9 cellular contexts compared by ENCODE assay signal in the genomic region with DNA sequence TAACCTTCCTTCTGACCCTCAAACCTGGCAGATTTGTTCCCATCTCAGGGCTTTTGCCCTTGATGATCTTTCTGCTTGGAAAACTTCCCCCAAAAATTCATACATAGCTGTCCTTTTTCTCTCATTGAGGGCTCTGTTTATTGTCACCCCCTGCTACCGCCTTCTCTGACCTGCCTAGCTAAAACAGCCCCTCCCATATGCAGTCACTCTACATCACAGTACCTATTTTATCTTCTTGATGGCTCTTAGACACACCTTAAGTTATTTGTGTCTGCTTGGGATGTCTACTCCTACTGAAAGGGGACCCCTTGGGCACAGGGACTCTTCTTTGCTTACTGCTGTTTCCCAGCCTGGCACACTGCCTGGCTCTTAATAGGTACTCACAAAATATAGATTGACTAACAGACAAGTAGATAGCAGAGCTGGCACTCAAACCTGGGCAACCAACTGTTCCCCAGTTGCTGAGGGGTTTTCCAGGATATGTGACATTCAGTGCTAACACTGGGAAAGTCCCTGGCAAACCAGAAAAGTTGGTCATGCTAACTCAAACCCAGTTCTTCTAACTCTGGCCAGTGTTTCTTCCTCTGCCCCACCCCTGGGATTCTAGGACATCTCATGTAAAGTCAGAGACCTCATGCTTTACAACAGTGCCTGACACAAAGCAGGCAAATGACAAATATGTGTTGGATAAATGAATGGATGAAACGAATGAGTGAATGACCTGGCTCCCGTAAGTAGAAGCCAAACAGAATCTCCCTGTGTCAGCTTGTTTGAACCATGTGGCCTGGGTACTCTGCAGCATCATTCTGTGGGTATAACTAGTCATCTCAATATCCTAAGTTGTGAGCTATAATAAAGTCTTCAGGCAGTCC.
DNase-seq lines count a peak whose midpoint lies in the region; ATAC-seq lines count a peak whose summit lies in the region.
"Had no signal": no experiment of that assay in that cellular context is flagged by ENCODE, and none has a peak within 500 bp of the region (broad histone marks: within the 10 kb centered on the region; RNA-seq: fewer than 3 reads in every experiment).

No MANE protein-coding gene starts in this region.

- ATAC-seq in GM18517 (IDR thresholded peaks at IDR 0.05; ENCODE audit: unreplicated experiment) (peak; percentile 76), GM21381 (IDR thresholded peaks at IDR 0.05; ENCODE audit: unreplicated experiment) (peak; percentile 50), HG03432 (IDR thresholded peaks at IDR 0.05; ENCODE audit: unreplicated experiment) (peak; percentile 89)

- DNase-seq in fibroblast of peridontal ligament (ENCODE audit: extremely low read depth) (peak; percentile 62), NCI-H345 treated with DMSO at 0.1 percent for 48 hours (lab: John Stamatoyannopoulos, UW; ENCODE audit: unreplicated experiment) (no peak), AG08395 (ENCODE audit: low spot score) (no peak), caudate nucleus (lab: John Stamatoyannopoulos, UW) (no peak), NAMALWA (ENCODE audit: low spot score) (no peak)
- DNase-seq: naive B cell had no signal

- no peak overlapping the region for H3K27ac ChIP-seq in caudate nucleus (ENCODE audit: low read depth, low read length)
